In the genomic region with DNA sequence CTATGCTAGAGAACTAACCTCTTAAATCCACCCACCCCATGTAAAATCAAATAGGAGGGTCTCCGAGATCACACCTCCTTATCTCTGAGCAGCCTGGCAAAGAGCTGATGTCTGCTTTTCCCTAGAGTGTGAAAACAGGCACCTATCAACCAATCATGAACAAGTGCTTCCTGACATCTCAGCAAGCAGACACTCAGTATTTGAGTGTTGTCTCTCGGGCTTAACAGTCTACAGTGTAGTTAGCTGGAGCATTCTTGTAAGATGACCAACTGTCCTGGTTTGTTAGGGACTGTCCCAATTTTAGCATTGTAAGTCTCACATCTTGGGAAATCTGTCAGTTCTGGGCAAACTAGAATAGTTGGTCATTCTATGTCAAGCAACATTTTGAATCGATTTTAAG, we compare ENCODE assay signal across 18 cellular contexts. TPM values are rescaled to one million over a fixed set of nuclear protein-coding genes. Genes with fewer than 3 reads are reported as not detected.
A peak's percentile ranks its signal among the peaks of the same experiment; 100 is the strongest.
DNase-seq lines count a peak whose midpoint lies in the region; ATAC-seq and TF ChIP-seq lines count a peak whose summit lies in the region.
"Had no signal": no experiment of that assay in that cellular context is flagged by ENCODE, and none has a peak within 500 bp of the region (broad histone marks: within the 10 kb centered on the region; RNA-seq: fewer than 3 reads in every experiment).

No MANE protein-coding gene starts in this region.

- H3K4me3 ChIP-seq in GM23338 (no peak overlapping the region), SJSA1 (no peak overlapping the region), trophoblast cell (ENCODE audit: low read depth, low read length) (no peak overlapping the region)
- H3K4me3 ChIP-seq: BLaER1, HAP-1, K562, Peyer's patch had no signal

- TF ChIP-seq CTCF in GM23338 (conservative IDR thresholded peaks at IDR 0.05; ENCODE audit: low read depth in 2 of 2) = no peak

- no peak overlapping the region for H3K14ac ChIP-seq in trophoblast cell (ENCODE audit: low read length)

- H2BK120ac ChIP-seq in trophoblast cell (ENCODE audit: insufficient read depth, low read length, poor library complexity) = no peak overlapping the region

- H4K8ac ChIP-seq in trophoblast cell (ENCODE audit: low read depth, low read length) = no peak overlapping the region

- DNase-seq in GM23338 (ENCODE audit: low spot score) (no peak), SJSA1 (ENCODE audit: low read depth in 1 of 2, low spot score in 2 of 2) (peak in 1 of 2 experiments; percentile 16), iPS-NIHi7 (ENCODE audit: extremely low spot score) (peak; percentile 33), trophoblast cell (peak; percentile 52 to 77), NCI-H2196 (lab: John Stamatoyannopoulos, UW; ENCODE audit: unreplicated experiment) (no peak)
- DNase-seq in activated naive CD4-positive, alpha-beta T cell treated with Interleukin-2 at 50 U/mL for 16 hours = no peak
- DNase-seq: CD8-positive, alpha-beta memory T cell; NCI-H1092; NCI-H1694; NCI-H510A; NCI-H82; Peyer's patch; Right ventricle myocardium superior had no signal

- no peak overlapping the region for H3K23ac ChIP-seq in trophoblast cell (ENCODE audit: low read length)

- H3K4me1 Mint-ChIP-seq in GM23338 = peaks cover 68% of the 10 kb centered on the region

- H3K27ac Mint-ChIP-seq in GM23338 = no peak overlapping the region

- no peak overlapping the region for H3K4me3 Mint-ChIP-seq in GM23338
- H3K4me3 Mint-ChIP-seq: CD8-positive, alpha-beta memory T cell had no signal

- no peak overlapping the region for H2BK12ac ChIP-seq in trophoblast cell (ENCODE audit: low read length)

- WGBS in trophoblast cell (ENCODE audit: extremely low coverage, insufficient coverage, insufficient read length) = no CpG with 5 or more reads among the region's 3 CpGs

- H3K4me1 ChIP-seq in GM23338 (ENCODE audit: insufficient read depth) (peaks cover 50% of the 10 kb centered on the region), SJSA1 (replicated peaks) (peaks cover 63% of the 10 kb centered on the region), trophoblast cell (ENCODE audit: control insufficient read depth in 1 of 2, insufficient read depth in 2 of 2, low read length in 2 of 2) (peaks cover 0 to 1% of the 10 kb centered on the region in 2 experiments)
- H3K4me1 ChIP-seq: HAP-1, Peyer's patch had no signal

- H3K4me2 ChIP-seq in GM23338 (peak overlapping the region; percentile 67), trophoblast cell (ENCODE audit: low read length) (no peak overlapping the region)

- no peak overlapping the region for H4K91ac ChIP-seq in trophoblast cell (ENCODE audit: low read depth, low read length)

- no peaks in the 10 kb centered on the region for H3K9me3 Mint-ChIP-seq in GM23338
- H3K9me3 Mint-ChIP-seq: CD8-positive, alpha-beta memory T cell had no signal

- no peaks in the 10 kb centered on the region for H4K20me1 ChIP-seq in GM23338 (replicated peaks; ENCODE audit: insufficient read depth)
- H4K20me1 ChIP-seq: BLaER1 had no signal

- H3K18ac ChIP-seq in trophoblast cell (ENCODE audit: low read length) = no peak overlapping the region

- H3K4ac ChIP-seq in trophoblast cell (ENCODE audit: low read depth, low read length) = no peak overlapping the region

- peaks cover 7% of the 10 kb centered on the region for H3K27me3 Mint-ChIP-seq in GM23338 (ENCODE audit: insufficient read depth, low read depth, poor library complexity)

- H3K27me3 ChIP-seq in GM23338 (ENCODE audit: insufficient read depth) = no peaks in the 10 kb centered on the region
- H3K27me3 ChIP-seq in SJSA1 (replicated peaks) = no peaks in the 10 kb centered on the region
- no peaks in the 10 kb centered on the region for H3K27me3 ChIP-seq in trophoblast cell (ENCODE audit: insufficient read depth, low read length)
- H3K27me3 ChIP-seq: BLaER1, Peyer's patch had no signal

- H3K9ac ChIP-seq in trophoblast cell (ENCODE audit: low read length) = no peak overlapping the region
- H3K9ac ChIP-seq: BLaER1 had no signal

- H3K79me2 ChIP-seq in GM23338 (replicated peaks; ENCODE audit: insufficient read depth) (no peaks in the 10 kb centered on the region), trophoblast cell (ENCODE audit: control insufficient read depth, insufficient read depth, low read length, poor library complexity) (no peaks in the 10 kb centered on the region)

- H3K79me1 ChIP-seq in trophoblast cell (ENCODE audit: low read length) = no peaks in the 10 kb centered on the region

- ATAC-seq in GM23338 (no peak), GM21423 (IDR thresholded peaks at IDR 0.05; ENCODE audit: unreplicated experiment) (no peak), HG02938 (IDR thresholded peaks at IDR 0.05; ENCODE audit: unreplicated experiment) (no peak)
- ATAC-seq: K562 had no signal

- no peaks in the 10 kb centered on the region for H3K9me3 ChIP-seq in SJSA1 (replicated peaks)
- no peaks in the 10 kb centered on the region for H3K9me3 ChIP-seq in trophoblast cell (ENCODE audit: insufficient read depth, low read depth, low read length)
- H3K9me3 ChIP-seq: BLaER1, HAP-1, Peyer's patch had no signal

- peaks cover 16% of the 10 kb centered on the region; the same call in 1 of the 2 replicates for H3K9me2 ChIP-seq in GM23338 (ENCODE audit: insufficient read depth)

- H3F3A ChIP-seq in GM23338 (replicated peaks; ENCODE audit: low read depth) = no peaks in the 10 kb centered on the region

- H2AFZ ChIP-seq in GM23338 = no peak overlapping the region
- no peak overlapping the region for H2AFZ ChIP-seq in trophoblast cell (ENCODE audit: insufficient read depth, low read length, poor library complexity)

- H2AK5ac ChIP-seq in trophoblast cell (ENCODE audit: low read length) = no peak overlapping the region

- H4K12ac ChIP-seq in trophoblast cell (ENCODE audit: low read depth, low read length) = no peak overlapping the region

- H3K27ac ChIP-seq in GM23338 (ENCODE audit: low read depth) (no peak overlapping the region), SJSA1 (peak overlapping the region; percentile 81), trophoblast cell (ENCODE audit: low read depth, low read length) (no peak overlapping the region)
- H3K27ac ChIP-seq: BLaER1, Peyer's patch had no signal

- H3K36me3 ChIP-seq in GM23338 (ENCODE audit: insufficient read depth) (no peaks in the 10 kb centered on the region), SJSA1 (no peaks in the 10 kb centered on the region), trophoblast cell (ENCODE audit: control insufficient read depth in 1 of 2, insufficient read depth in 2 of 2, low read length in 2 of 2) (no peaks in the 10 kb centered on the region)
- H3K36me3 ChIP-seq: BLaER1, HAP-1, Peyer's patch had no signal

- H2BK5ac ChIP-seq in trophoblast cell (ENCODE audit: low read depth, low read length, poor library complexity) = no peak overlapping the region

- H3K36me3 Mint-ChIP-seq in GM23338 (ENCODE audit: low read depth) = no peaks in the 10 kb centered on the region

TF ChIP-seq in GM23338, 12 proteins besides CTCF, POLR2A, EP300 and RAD21 (continues in another document):
- TF ChIP-seq ZNF331 (CRISPR knock-in tag; IDR thresholded peaks at IDR 0.05; ENCODE audit: low read depth) = no peak
- TF ChIP-seq POLR2AphosphoS5 (IDR thresholded peaks at IDR 0.05; ENCODE audit: low read depth) = no peak
- no peak for TF ChIP-seq EZH2phosphoT487 (IDR thresholded peaks at IDR 0.05; ENCODE audit: unreplicated experiment)

RNA-seq across cellular contexts. Expression of gene MARCHF4, which starts 26.4 kb away (rescaled TPM):
- total RNA-seq in GM23338 (2014; rRNA removed; shearing (Covaris generic)) = 1.1 and 1.2 TPM in 2 replicates
- polyA plus RNA-seq in GM23338 (2016; fragmentation: Nextera tagmentation; extraction: Ambion mirVana) = 0.45 and 0.70 TPM in 2 replicates
- total RNA-seq in SJSA1 (2014; rRNA removed; shearing (Covaris generic)) = 2.5 and 4.3 TPM in 2 replicates
- polyA plus RNA-seq in trophoblast cell (2013) = 0.40 and 0.42 TPM in 2 replicates
- total RNA-seq: CD8-positive, alpha-beta memory T cell; K562; Right ventricle myocardium superior had no signal
- polyA plus RNA-seq: CD8-positive, alpha-beta memory T cell had no signal

Comparison
In these comparisons a context has a peak if more than half of its experiments do, and no peak if none do; other contexts are left out.
1. DNase-seq: peak in iPS-NIHi7 (single experiment) and trophoblast cell (2 of 2); none in GM23338 (single experiment), NCI-H2196 (single experiment) and activated naive CD4-positive, alpha-beta T cell treated with Interleukin-2 at 50 U/mL for 16 hours (single experiment).